22 cellular contexts compared by ENCODE assay signal in the genomic region with DNA sequence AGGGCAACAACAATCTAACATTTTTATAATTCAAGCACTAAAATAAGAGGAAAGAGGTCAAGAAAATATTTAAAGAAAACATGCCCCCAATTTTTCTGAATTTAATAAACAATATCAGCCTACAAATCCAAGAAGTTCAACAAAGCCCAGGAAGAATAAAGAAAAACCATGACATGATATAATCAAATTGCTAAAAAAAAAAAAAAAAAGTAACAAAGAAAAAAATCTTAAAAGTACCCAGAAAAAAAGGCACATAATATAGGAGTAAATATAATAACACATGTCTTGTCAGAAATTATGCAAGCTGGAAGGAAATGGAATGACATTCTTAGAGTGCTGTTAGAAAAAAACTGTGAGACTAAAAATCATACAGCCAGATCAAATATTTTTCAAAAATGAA.
DNase-seq lines count a peak whose midpoint lies in the region; ATAC-seq, FAIRE-seq and TF ChIP-seq lines count a peak whose summit lies in the region.
"Had no signal": no experiment of that assay in that cellular context is flagged by ENCODE, and none has a peak within 500 bp of the region (broad histone marks: within the 10 kb centered on the region; RNA-seq: fewer than 3 reads in every experiment).

No MANE protein-coding gene starts in this region.

- H3K4me1 ChIP-seq in K562 (replicated peaks in 1 of 2; ENCODE audit: control insufficient read depth in 2 of 2, insufficient read depth in 2 of 2, low read length in 2 of 2) (no peaks in the 10 kb centered on the region), A673 (ENCODE audit: insufficient read depth, low read length, poor library complexity, severe bottlenecking) (no peaks in the 10 kb centered on the region)
- H3K4me1 ChIP-seq in naive thymus-derived CD4-positive, alpha-beta T cell (ENCODE audit: control insufficient read depth in 2 of 2, insufficient read depth in 2 of 2, low read length in 2 of 2), result no peaks in the 10 kb centered on the region
- H3K4me1 ChIP-seq: BLaER1 treated with 17β-estradiol and CSF1 and Interleukin-3, amounts not matched to agents 10 nM and 100 nM; Caco-2 had no signal

- H3K79me2 ChIP-seq in K562 (ENCODE audit: control insufficient read depth, insufficient read depth, low read length), result no peaks in the 10 kb centered on the region

- TF ChIP-seq EP300 in K562 (IDR thresholded peaks at IDR 0.05; ENCODE audit: low read length), result no peak

- H3K9me1 ChIP-seq in K562 (ENCODE audit: control insufficient read depth, insufficient read depth, low read length), result no peaks in the 10 kb centered on the region

- no peaks in the 10 kb centered on the region for H3K9me3 Mint-ChIP-seq in activated CD8-positive, alpha-beta memory T cell treated with anti-CD3 and anti-CD28 coated beads, Interleukin-2, amount 10 ng/mL, durations not matched to agents 7 days and 5 days (ENCODE audit: low read depth)
- peaks cover 0 to 2% (median 0%) of the 10 kb centered on the region in 11 donors for H3K9me3 Mint-ChIP-seq in naive thymus-derived CD4-positive, alpha-beta T cell
- H3K9me3 Mint-ChIP-seq in activated naive CD8-positive, alpha-beta T cell treated with anti-CD3 and anti-CD28 coated beads for 36 hours, result no peaks in the 10 kb centered on the region
- H3K9me3 Mint-ChIP-seq: CD4-positive, alpha-beta T cell; CD8-positive, alpha-beta T cell had no signal

- no peaks in the 10 kb centered on the region for H4K20me1 ChIP-seq in K562 (replicated peaks; ENCODE audit: control insufficient read depth, insufficient read depth, low read length)
- H4K20me1 ChIP-seq: BLaER1 treated with 17β-estradiol and CSF1 and Interleukin-3, amounts not matched to agents 10 nM and 100 nM had no signal

- BruUV-seq in K562 (replicated peaks; lab: Mats Ljungman, UMichigan) (no TSS peak), A673 (replicated peaks; lab: Mats Ljungman, UMichigan) (no TSS peak)

- no peak for ATAC-seq in K562
- no peak for ATAC-seq in activated CD8-positive, alpha-beta memory T cell treated with anti-CD3 and anti-CD28 coated beads, Interleukin-2, amount 10 ng/mL, durations not matched to agents 7 days and 5 days
- ATAC-seq in naive thymus-derived CD4-positive, alpha-beta T cell, result no peak
- ATAC-seq: CD8-positive, alpha-beta T cell had no signal

- H3K4me2 ChIP-seq in K562 (ENCODE audit: insufficient read depth, low read length), result no peak overlapping the region
- H3K4me2 ChIP-seq: BLaER1 treated with 17β-estradiol and CSF1 and Interleukin-3, amounts not matched to agents 10 nM and 100 nM had no signal

- no peak overlapping the region for H2AFZ ChIP-seq in K562 (ENCODE audit: low read depth, low read length)

- no peak overlapping the region for H3K9ac ChIP-seq in K562 (ENCODE audit: insufficient read depth in 1 of 2, low read depth in 2 of 2, low read length in 2 of 2)
- H3K9ac ChIP-seq: BLaER1 treated with 17β-estradiol and CSF1 and Interleukin-3, amounts not matched to agents 10 nM and 100 nM had no signal

- H3K4me3 Mint-ChIP-seq in activated CD8-positive, alpha-beta memory T cell treated with anti-CD3 and anti-CD28 coated beads, Interleukin-2, amount 10 ng/mL, durations not matched to agents 7 days and 5 days, result no peak overlapping the region
- no peak overlapping the region for H3K4me3 Mint-ChIP-seq in naive thymus-derived CD4-positive, alpha-beta T cell
- no peak overlapping the region for H3K4me3 Mint-ChIP-seq in activated naive CD8-positive, alpha-beta T cell treated with anti-CD3 and anti-CD28 coated beads for 36 hours
- H3K4me3 Mint-ChIP-seq: B cell; CD4-positive, alpha-beta T cell; CD8-positive, alpha-beta T cell had no signal

- CTCF ChIA-PET in K562 (lab: Yijun Ruan, JAX; ENCODE audit: low intra/inter-chr PET ratio) (no interaction called here), A673 (lab: Charles Lee) (no interaction called here)
- CTCF ChIA-PET in activated CD8-positive, alpha-beta memory T cell treated with anti-CD3 and anti-CD28 coated beads, Interleukin-2, amount 10 ng/mL, durations not matched to agents 7 days and 5 days (lab: Charles Lee), result no interaction called here
- CTCF ChIA-PET in naive thymus-derived CD4-positive, alpha-beta T cell (lab: Charles Lee), result interaction anchor here (0.6 kb wide), 1 partner anchor 272 kb away, joined by 4 read pairs; no protein-coding TSS in a partner anchor

- no peak for TF ChIP-seq POLR2A in K562 (conservative IDR thresholded peaks at IDR 0.05)

- no peak overlapping the region for H3K27ac Mint-ChIP-seq in activated CD8-positive, alpha-beta memory T cell treated with anti-CD3 and anti-CD28 coated beads, Interleukin-2, amount 10 ng/mL, durations not matched to agents 7 days and 5 days
- no peak overlapping the region for H3K27ac Mint-ChIP-seq in naive thymus-derived CD4-positive, alpha-beta T cell
- no peak overlapping the region for H3K27ac Mint-ChIP-seq in activated naive CD8-positive, alpha-beta T cell treated with anti-CD3 and anti-CD28 coated beads for 36 hours
- H3K27ac Mint-ChIP-seq: B cell; CD4-positive, alpha-beta T cell; CD8-positive, alpha-beta T cell had no signal

- TF ChIP-seq CTCF in K562 (IDR thresholded peaks at IDR 0.05 in 2 of 3, conservative IDR thresholded peaks at IDR 0.05 in 1 of 3; ENCODE audit: insufficient read depth in 2 of 3, low read depth in 1 of 3, low read length in 3 of 3) (no peak), A673 (conservative IDR thresholded peaks at IDR 0.05; ENCODE audit: low read depth, low read length) (no peak)

- no peak for TF ChIP-seq RAD21 in K562 (CRISPR knock-in tag; conservative IDR thresholded peaks at IDR 0.05 in 1 of 2, IDR thresholded peaks at IDR 0.05 in 1 of 2)

- DNase-seq in K562 (ENCODE audit: extremely low read depth in 1 of 4, low spot score in 3 of 4), result no peak
- DNase-seq in frontal cortex (ENCODE audit: low spot score in 2 of 2), result no peak
- DNase-seq in activated CD8-positive, alpha-beta memory T cell treated with anti-CD3 and anti-CD28 coated beads, Interleukin-2, amount 10 ng/mL, durations not matched to agents 7 days and 5 days, result no peak
- no peak for DNase-seq in A673 (ENCODE audit: low spot score)
- DNase-seq in naive thymus-derived CD4-positive, alpha-beta T cell, result no peak
- no peak for DNase-seq in activated naive CD8-positive, alpha-beta T cell treated with anti-CD3 and anti-CD28 coated beads for 36 hours
- DNase-seq: AML-193; Caco-2; Calu3; CD4-positive, alpha-beta T cell; CD8-positive, alpha-beta T cell; DMS79 treated with DMSO at 0.1 percent for 48 hours; GF-D8 had no signal

- POLR2A ChIA-PET in K562 (lab: Yijun Ruan, JAX) (no interaction called here), A673 (lab: Charles Lee; ENCODE audit: low non-redundant PET) (no interaction called here)
- POLR2A ChIA-PET in naive thymus-derived CD4-positive, alpha-beta T cell (lab: Charles Lee), result no interaction called here

- H3K9me3 ChIP-seq in K562 (replicated peaks; ENCODE audit: control insufficient read depth, insufficient read depth, low read depth, low read length) (peaks cover 12% of the 10 kb centered on the region), A673 (ENCODE audit: low read depth, low read length, poor library complexity, severe bottlenecking) (no peaks in the 10 kb centered on the region)
- H3K9me3 ChIP-seq in naive thymus-derived CD4-positive, alpha-beta T cell (ENCODE audit: control insufficient read depth in 2 of 3, low read length in 3 of 3), result no peaks in the 10 kb centered on the region
- H3K9me3 ChIP-seq: BLaER1 treated with 17β-estradiol and CSF1 and Interleukin-3, amounts not matched to agents 10 nM and 100 nM; Caco-2 had no signal

- 0 out of 3 replicates have a peak, but pooled peaks cover 2% of the 10 kb centered on the region for H3K36me3 ChIP-seq in K562 (ENCODE audit: control insufficient read depth, insufficient read depth, low read length)
- H3K36me3 ChIP-seq in A673 (ENCODE audit: insufficient read depth, low read length, poor library complexity, severe bottlenecking), result no peaks in the 10 kb centered on the region
- H3K36me3 ChIP-seq in naive thymus-derived CD4-positive, alpha-beta T cell (ENCODE audit: control insufficient read depth in 2 of 3, insufficient read depth in 3 of 3, low read length in 3 of 3), result no peaks in the 10 kb centered on the region
- H3K36me3 ChIP-seq: BLaER1 treated with 17β-estradiol and CSF1 and Interleukin-3, amounts not matched to agents 10 nM and 100 nM had no signal

- intact Hi-C loops in K562 (cut with micrococcal nuclease) (no loop called here), A673 (cut with micrococcal nuclease; ENCODE audit: unreplicated experiment) (no loop called here)
- intact Hi-C loops in naive thymus-derived CD4-positive, alpha-beta T cell (cut with micrococcal nuclease), result no loop called here

- H3K27ac ChIP-seq in K562 (ENCODE audit: extremely low read depth, low read depth, low read length), result no peak overlapping the region
- no peak overlapping the region for H3K27ac ChIP-seq in A673 (ENCODE audit: low read depth, low read length, poor library complexity, severe bottlenecking)
- no peak overlapping the region for H3K27ac ChIP-seq in naive thymus-derived CD4-positive, alpha-beta T cell (ENCODE audit: low read depth, low read length)
- H3K27ac ChIP-seq: 22Rv1; BLaER1 treated with 17β-estradiol and CSF1 and Interleukin-3, amounts not matched to agents 10 nM and 100 nM; C4-2B had no signal

- no peaks in the 10 kb centered on the region for H3K27me3 ChIP-seq in K562 (ENCODE audit: control insufficient read depth in 2 of 2, insufficient read depth in 2 of 2, low read length in 2 of 2)
- H3K27me3 ChIP-seq in A673 (replicated peaks; ENCODE audit: insufficient read depth, low read depth, low read length, poor library complexity), result no peaks in the 10 kb centered on the region
- no peaks in the 10 kb centered on the region for H3K27me3 ChIP-seq in naive thymus-derived CD4-positive, alpha-beta T cell (ENCODE audit: control insufficient read depth in 2 of 2, insufficient read depth in 2 of 2, low read length in 2 of 2)
- H3K27me3 ChIP-seq: BLaER1 treated with 17β-estradiol and CSF1 and Interleukin-3, amounts not matched to agents 10 nM and 100 nM had no signal

- no peaks in the 10 kb centered on the region for H3K27me3 Mint-ChIP-seq in activated CD8-positive, alpha-beta memory T cell treated with anti-CD3 and anti-CD28 coated beads, Interleukin-2, amount 10 ng/mL, durations not matched to agents 7 days and 5 days
- H3K27me3 Mint-ChIP-seq in naive thymus-derived CD4-positive, alpha-beta T cell, result no peaks in the 10 kb centered on the region
- H3K27me3 Mint-ChIP-seq in activated naive CD8-positive, alpha-beta T cell treated with anti-CD3 and anti-CD28 coated beads for 36 hours, result no peaks in the 10 kb centered on the region
- H3K27me3 Mint-ChIP-seq: B cell; CD4-positive, alpha-beta T cell had no signal

- H3K4me3 ChIP-seq in K562 (no peak overlapping the region), A673 (ENCODE audit: low read depth, low read length, poor library complexity, severe bottlenecking) (no peak overlapping the region)
- no peak overlapping the region for H3K4me3 ChIP-seq in naive thymus-derived CD4-positive, alpha-beta T cell (ENCODE audit: low read length)
- H3K4me3 ChIP-seq: BLaER1 treated with 17β-estradiol and CSF1 and Interleukin-3, amounts not matched to agents 10 nM and 100 nM had no signal

- in situ Hi-C loops in K562 (cut with MboI), result no loop called here

- no peaks in the 10 kb centered on the region for H3K36me3 Mint-ChIP-seq in activated CD8-positive, alpha-beta memory T cell treated with anti-CD3 and anti-CD28 coated beads, Interleukin-2, amount 10 ng/mL, durations not matched to agents 7 days and 5 days
- H3K36me3 Mint-ChIP-seq in naive thymus-derived CD4-positive, alpha-beta T cell, result peaks cover 0 to 32% (median 13%) of the 10 kb centered on the region in 5 donors
- H3K36me3 Mint-ChIP-seq in activated naive CD8-positive, alpha-beta T cell treated with anti-CD3 and anti-CD28 coated beads for 36 hours, result peaks cover 9% of the 10 kb centered on the region

- H3K4me1 Mint-ChIP-seq in activated CD8-positive, alpha-beta memory T cell treated with anti-CD3 and anti-CD28 coated beads, Interleukin-2, amount 10 ng/mL, durations not matched to agents 7 days and 5 days, result no peaks in the 10 kb centered on the region
- H3K4me1 Mint-ChIP-seq in naive thymus-derived CD4-positive, alpha-beta T cell, result peaks cover 0 to 31% (median 9%) of the 10 kb centered on the region in 7 donors
- peaks cover 4% of the 10 kb centered on the region for H3K4me1 Mint-ChIP-seq in activated naive CD8-positive, alpha-beta T cell treated with anti-CD3 and anti-CD28 coated beads for 36 hours

- FAIRE-seq in A204.1 (lab: Jason Lieb, UNC) (peak; percentile 14), TTC549 (lab: Jason Lieb, UNC) (peak; percentile 5), K562 (lab: Jason Lieb, UNC) (no peak), frontal cortex (lab: Jason Lieb, UNC) (peak; percentile 24)
- FAIRE-seq: D721Med, GM12891, GM19239 had no signal
